18 cellular contexts compared by ENCODE assay signal in the genomic region with DNA sequence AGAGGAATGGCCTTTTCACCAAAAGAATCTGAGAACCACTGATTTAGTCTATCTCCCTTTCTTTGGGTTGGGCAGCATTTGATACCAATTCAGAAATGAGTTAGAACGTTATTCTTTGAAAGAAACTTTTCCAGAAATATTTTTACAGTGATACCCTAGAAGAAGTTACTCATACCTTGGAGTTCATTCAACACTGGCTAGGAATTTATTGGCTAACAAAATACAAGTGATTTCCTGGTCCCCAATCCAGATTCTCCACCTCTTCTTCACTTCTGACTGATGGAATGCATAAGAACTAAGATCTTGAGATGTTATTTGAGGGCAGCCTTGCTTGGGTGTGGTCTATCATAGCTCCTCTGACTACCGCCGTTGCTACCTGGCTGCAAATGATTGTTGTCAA. TPM values are rescaled to one million over a fixed set of nuclear protein-coding genes. Genes with fewer than 3 reads are reported as not detected.
A peak's percentile ranks its signal among the peaks of the same experiment; 100 is the strongest.
DNase-seq lines count a peak whose midpoint lies in the region; FAIRE-seq and TF ChIP-seq lines count a peak whose summit lies in the region.
"Had no signal": no experiment of that assay in that cellular context is flagged by ENCODE, and none has a peak within 500 bp of the region (broad histone marks: within the 10 kb centered on the region; RNA-seq: fewer than 3 reads in every experiment).

No MANE protein-coding gene starts in this region.

- no peak for TF ChIP-seq EP300 in transverse colon (IDR thresholded peaks at IDR 0.05; ENCODE audit: low read depth)

- no peaks in the 10 kb centered on the region for H3K79me2 ChIP-seq in astrocyte (ENCODE audit: insufficient read depth, low read length)

- no peak overlapping the region for H3K4me3 Mint-ChIP-seq in astrocyte (ENCODE audit: unreplicated experiment)
- H3K4me3 Mint-ChIP-seq: CD8-positive, alpha-beta T cell had no signal

- TF ChIP-seq CTCF in astrocyte (IDR thresholded peaks at IDR 0.05; ENCODE audit: insufficient read depth, low read depth, low read length) (no peak), transverse colon (IDR thresholded peaks at IDR 0.05) (no peak)

- in situ Hi-C loops in transverse colon (cut with MboI; ENCODE audit: low pct_ligation_motif_present in 1 of 4, low pct_unique_long_range_greater_than_20kb in 1 of 4, low sequenced_read_pairs in 3 of 4) = loop anchor here (10.0 to 25.0 kb wide), 4 partner anchors 254 to 879 kb away; a partner anchor contains a TSS

- peaks cover 7% of the 10 kb centered on the region for H3K4me1 Mint-ChIP-seq in astrocyte (ENCODE audit: low read depth, unreplicated experiment)

- no peak overlapping the region for H3K4me2 ChIP-seq in astrocyte (ENCODE audit: low read length)
- H3K4me2 ChIP-seq: BLaER1, PC-9 had no signal

- H3K36me3 Mint-ChIP-seq in astrocyte (ENCODE audit: low read depth, unreplicated experiment) = no peaks in the 10 kb centered on the region

- no peak overlapping the region for H3K27ac ChIP-seq in astrocyte (ENCODE audit: low read depth, low read length)
- no peak overlapping the region for H3K27ac ChIP-seq in transverse colon
- H3K27ac ChIP-seq: BLaER1, PC-9, SJSA1 had no signal

- H4K20me1 ChIP-seq in astrocyte (ENCODE audit: insufficient read depth, low read length) = no peaks in the 10 kb centered on the region
- H4K20me1 ChIP-seq: BLaER1 had no signal

- H3K36me3 ChIP-seq in astrocyte (ENCODE audit: insufficient read depth, low read length) (no peaks in the 10 kb centered on the region), transverse colon (no peaks in the 10 kb centered on the region)
- H3K36me3 ChIP-seq: BLaER1, SJSA1 had no signal

- TF ChIP-seq POLR2A in transverse colon (IDR thresholded peaks at IDR 0.05) = no peak

- no peak for FAIRE-seq in astrocyte (lab: Jason Lieb, UNC)
- FAIRE-seq: GM12878, GM18507 had no signal

- no peak overlapping the region for H2AFZ ChIP-seq in astrocyte (ENCODE audit: low read depth, low read length)
- H2AFZ ChIP-seq: PC-9 had no signal

- WGBS in transverse colon (ENCODE audit: low coverage in 1 of 2), 2 donors = 72 to 85% methylated on average over 3 of the region's 3 CpGs

- H3K9me3 ChIP-seq in astrocyte (ENCODE audit: insufficient read depth, low read depth, low read length) (no peaks in the 10 kb centered on the region), transverse colon (no peaks in the 10 kb centered on the region)
- H3K9me3 ChIP-seq: BLaER1, SJSA1 had no signal

- H3K9ac ChIP-seq in astrocyte (ENCODE audit: low read length) = no peak overlapping the region
- H3K9ac ChIP-seq: BLaER1 had no signal

- no peak overlapping the region for H3K4me3 ChIP-seq in astrocyte (ENCODE audit: insufficient read depth, low read depth, low read length)
- H3K4me3 ChIP-seq in transverse colon = no peak overlapping the region
- H3K4me3 ChIP-seq: BLaER1, GM12878, PC-9, SJSA1 had no signal

- H3K4me1 ChIP-seq in astrocyte (ENCODE audit: insufficient read depth, low read length) (no peaks in the 10 kb centered on the region), transverse colon (peaks cover 0 to 4% (median 2%) of the 10 kb centered on the region in 4 donors)
- H3K4me1 ChIP-seq: SJSA1 had no signal

- H3K27me3 Mint-ChIP-seq in astrocyte (ENCODE audit: low read depth, unreplicated experiment) = peaks cover 11% of the 10 kb centered on the region

- no peak overlapping the region for H3K27ac Mint-ChIP-seq in astrocyte (ENCODE audit: unreplicated experiment)
- H3K27ac Mint-ChIP-seq: CD8-positive, alpha-beta T cell had no signal

- DNase-seq in GM04504 (ENCODE audit: low read depth) (peak; percentile 16), astrocyte (ENCODE audit: low read depth) (peak; percentile 35), fibroblast of peridontal ligament (ENCODE audit: extremely low read depth) (peak; percentile 66), stromal cell of bone marrow (ENCODE audit: low read depth) (peak; percentile 37), transverse colon (no peak), NCI-H2081 (lab: John Stamatoyannopoulos, UW) (no peak), NCI-H2081 treated with DMSO at 0.1 percent for 48 hours (lab: John Stamatoyannopoulos, UW) (no peak)
- DNase-seq: CD8-positive, alpha-beta T cell; NCI-H1930; NCI-H748 treated with DMSO at 0.1 percent for 48 hours had no signal

- H3K9me3 Mint-ChIP-seq in astrocyte (ENCODE audit: unreplicated experiment) = no peaks in the 10 kb centered on the region
- H3K9me3 Mint-ChIP-seq: CD8-positive, alpha-beta T cell had no signal

- intact Hi-C loops in transverse colon (cut with DNase I; ENCODE audit: low total_unique reads) = loop anchor here (5.0 kb wide), 1 partner anchor 284 kb away; no protein-coding TSS in a partner anchor

- H3K27me3 ChIP-seq in astrocyte (ENCODE audit: insufficient read depth, low read length) (peaks cover 3% of the 10 kb centered on the region), transverse colon (no peaks in the 10 kb centered on the region)
- H3K27me3 ChIP-seq: BLaER1, SJSA1 had no signal

RNA-seq across cellular contexts. Expression of a gene that starts 9.4 kb away (rescaled TPM):
- total RNA-seq in astrocyte = 0.75 TPM in 1 of 2 replicates, not detected in the other
- total RNA-seq in transverse colon = 10 to 100 TPM in 2 of 4 donors, 1 to 10 TPM in 1, not detected in 1; 9.1 to 13.1 (median 12.9) TPM
- total RNA-seq: SJSA1 had no signal

RNA-seq across cellular contexts. Expression of a gene that starts 20.3 kb away (rescaled TPM):
- not detected in 2 replicates for total RNA-seq in astrocyte
- total RNA-seq in transverse colon = 1 to 10 TPM in 2 of 4 donors, not detected in 2; 2.9 to 5.7 TPM
- total RNA-seq: CD8-positive, alpha-beta T cell; G401; HT1080; NCI-H460; PC-9; SJSA1 had no signal

RNA-seq across cellular contexts. Expression of a gene that starts 20.3 kb away (rescaled TPM):
- total RNA-seq in astrocyte (not detected in 2 replicates), transverse colon (under 1 TPM in 2 of 4 donors, not detected in 2; 0.27 to 0.95 TPM)
- total RNA-seq: CD8-positive, alpha-beta T cell; G401; HT1080; NCI-H460; PC-9; SJSA1 had no signal

RNA-seq across cellular contexts. Expression of a gene that starts 33.9 kb away (rescaled TPM):
- total RNA-seq in astrocyte (196 and 214 TPM in 2 replicates), transverse colon (100 to 1,000 TPM in 2 of 4 donors, 10 to 100 TPM in 2; 60.3 to 334 (median 211) TPM)

RNA-seq across cellular contexts. Expression of a gene that starts 34.1 kb away (rescaled TPM):
- total RNA-seq in astrocyte = 39.3 and 49.1 TPM in 2 replicates
- 10 to 100 TPM; 10.7 to 46.0 (median 21.8) TPM for total RNA-seq in transverse colon

Comparison
In these comparisons a context has a peak if more than half of its experiments do, and no peak if none do; other contexts are left out.
1. DNase-seq: peak in GM04504 (single experiment), astrocyte (single experiment), fibroblast of peridontal ligament (single experiment) and stromal cell of bone marrow (single experiment); none in transverse colon (single experiment), NCI-H2081 (0 of 2) and NCI-H2081 treated with DMSO at 0.1 percent for 48 hours (single experiment).